Comparison of ENCODE assay signal across 8 cellular contexts in genomic region chr14:53539489-53540126, GRCh38.
DNase-seq lines count a peak whose midpoint lies in the region; ATAC-seq and TF ChIP-seq lines count a peak whose summit lies in the region.

No MANE protein-coding gene starts in this region.

- no peak overlapping the region for H3K27ac Mint-ChIP-seq in activated CD4-positive, alpha-beta T cell treated with anti-CD3 and anti-CD28 coated beads, Interleukin-2, amount 10 ng/mL, durations not matched to agents 7 days and 5 days

- CTCF ChIA-PET in activated CD4-positive, alpha-beta T cell treated with anti-CD3 and anti-CD28 coated beads, Interleukin-2, amount 10 ng/mL, durations not matched to agents 7 days and 5 days (lab: Charles Lee): interaction anchor here (0.7 kb wide), 1 partner anchor 52 kb away, joined by 3 read pairs; no protein-coding TSS in a partner anchor

- TF ChIP-seq CTCF in 22Rv1 (IDR thresholded peaks at IDR 0.05) (peak; percentile 89), GM10266 (IDR thresholded peaks at IDR 0.05; ENCODE audit: control insufficient read depth, insufficient read depth, low read depth, missing control alignments) (peak; percentile 82)

- no peaks in the 10 kb centered on the region for H3K36me3 Mint-ChIP-seq in activated CD4-positive, alpha-beta T cell treated with anti-CD3 and anti-CD28 coated beads, Interleukin-2, amount 10 ng/mL, durations not matched to agents 7 days and 5 days (ENCODE audit: low read depth)

- POLR2A ChIA-PET in activated CD4-positive, alpha-beta T cell treated with anti-CD3 and anti-CD28 coated beads, Interleukin-2, amount 10 ng/mL, durations not matched to agents 7 days and 5 days (lab: Charles Lee): no interaction called here

- no peaks in the 10 kb centered on the region for H3K4me1 Mint-ChIP-seq in activated CD4-positive, alpha-beta T cell treated with anti-CD3 and anti-CD28 coated beads, Interleukin-2, amount 10 ng/mL, durations not matched to agents 7 days and 5 days

- H3K4me3 Mint-ChIP-seq in activated CD4-positive, alpha-beta T cell treated with anti-CD3 and anti-CD28 coated beads, Interleukin-2, amount 10 ng/mL, durations not matched to agents 7 days and 5 days: no peak overlapping the region

- ATAC-seq in HG02938 (IDR thresholded peaks at IDR 0.05; ENCODE audit: unreplicated experiment): peak; percentile 72
- ATAC-seq in stimulated activated naive CD8-positive, alpha-beta T cell treated with anti-CD3 and anti-CD28 coated beads, Interleukin-15, Interleukin-2, amounts not matched to agents 100 U/mL and 50 U/mL, for 24 hours: peak; percentile 57

- H3K27me3 Mint-ChIP-seq in activated CD4-positive, alpha-beta T cell treated with anti-CD3 and anti-CD28 coated beads, Interleukin-2, amount 10 ng/mL, durations not matched to agents 7 days and 5 days: no peaks in the 10 kb centered on the region

- H3K27ac ChIP-seq in 22Rv1: no peak overlapping the region
- no peak overlapping the region for H3K27ac ChIP-seq in epithelial cell of prostate

- DNase-seq in GM10266 (ENCODE audit: extremely low spot score) (peak; percentile 59), NCI-H2029 treated with DMSO at 0.1 percent for 48 hours (lab: John Stamatoyannopoulos, UW) (peak; percentile 78), epithelial cell of prostate (ENCODE audit: low read depth, low spot score) (peak; percentile 10), middle frontal gyrus (ENCODE audit: extremely low spot score, low spot score) (peak; percentile 72)
- DNase-seq in activated CD4-positive, alpha-beta T cell treated with anti-CD3 and anti-CD28 coated beads, Interleukin-2, amount 10 ng/mL, durations not matched to agents 7 days and 5 days: peak; percentile 60
- DNase-seq in stimulated activated naive CD8-positive, alpha-beta T cell treated with anti-CD3 and anti-CD28 coated beads, Interleukin-15, Interleukin-2, amounts not matched to agents 100 U/mL and 50 U/mL, for 24 hours: peak; percentile 64

- H3K9me3 Mint-ChIP-seq in activated CD4-positive, alpha-beta T cell treated with anti-CD3 and anti-CD28 coated beads, Interleukin-2, amount 10 ng/mL, durations not matched to agents 7 days and 5 days: no peaks in the 10 kb centered on the region

Comparison
In these comparisons a context has a peak if more than half of its experiments do, and no peak if none do; other contexts are left out.
1. DNase-seq: peak in every context shown above with its lines; median percentile 78 in NCI-H2029 treated with DMSO at 0.1 percent for 48 hours; 72 in middle frontal gyrus; 64 in stimulated activated naive CD8-positive, alpha-beta T cell treated with anti-CD3 and anti-CD28 coated beads, Interleukin-15, Interleukin-2, amounts not matched to agents 100 U/mL and 50 U/mL, for 24 hours; 60 in activated CD4-positive, alpha-beta T cell treated with anti-CD3 and anti-CD28 coated beads, Interleukin-2, amount 10 ng/mL, durations not matched to agents 7 days and 5 days; 59 in GM10266; 10 in epithelial cell of prostate.